In the genomic region with DNA sequence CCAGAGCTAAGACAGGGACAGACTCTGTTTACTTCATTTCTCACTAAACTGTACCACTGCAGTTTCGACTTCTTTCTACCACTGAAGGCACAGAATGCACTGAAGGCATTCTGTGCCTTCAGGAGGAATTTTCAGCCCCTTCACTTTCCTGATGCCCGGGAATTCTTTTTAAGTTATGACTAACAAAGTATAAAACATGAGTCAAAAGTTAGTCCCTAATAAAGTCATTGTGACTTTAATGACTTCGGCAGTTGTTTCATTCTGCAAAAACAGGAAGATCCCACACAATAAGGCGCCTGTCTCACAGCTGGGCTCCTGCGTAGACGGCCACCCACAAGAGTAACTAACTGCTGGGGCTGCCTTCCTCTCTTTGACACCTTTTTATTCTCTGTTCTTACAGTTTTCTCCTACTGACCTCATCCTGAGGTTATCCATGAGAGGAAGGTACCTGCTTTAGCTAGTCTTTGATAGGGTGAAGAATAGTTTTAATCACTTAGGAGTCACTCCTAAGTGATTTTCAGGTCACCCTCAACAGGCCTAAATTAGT, we compare ENCODE assay signal across 7 cellular contexts.
A peak's percentile ranks its signal among the peaks of the same experiment; 100 is the strongest.
DNase-seq lines count a peak whose midpoint lies in the region; ATAC-seq and TF ChIP-seq lines count a peak whose summit lies in the region.

No MANE protein-coding gene starts in this region.

- H3K36me3 Mint-ChIP-seq in natural killer cell treated with Interleukin-12 subunit alpha and Interleukin-12 subunit beta and Interleukin-15 and Interleukin-18, amount 100 ng/mL, for 72 hours = peaks cover 38% of the 10 kb centered on the region

- H3K4me3 ChIP-seq in colonic mucosa = no peak overlapping the region

- no peaks in the 10 kb centered on the region for H3K36me3 ChIP-seq in colonic mucosa

- H3K4me1 ChIP-seq in colonic mucosa = no peaks in the 10 kb centered on the region

- no peaks in the 10 kb centered on the region for H3K9me3 Mint-ChIP-seq in natural killer cell treated with Interleukin-12 subunit alpha and Interleukin-12 subunit beta and Interleukin-15 and Interleukin-18, amount 100 ng/mL, for 72 hours

- H3K4me1 Mint-ChIP-seq in natural killer cell treated with Interleukin-12 subunit alpha and Interleukin-12 subunit beta and Interleukin-15 and Interleukin-18, amount 100 ng/mL, for 72 hours (ENCODE audit: low read depth in 2 of 2) = peaks cover 76 to 79% of the 10 kb centered on the region in 2 donors

- peak overlapping the region; percentile 81 for H3K4me3 Mint-ChIP-seq in natural killer cell treated with Interleukin-12 subunit alpha and Interleukin-12 subunit beta and Interleukin-15 and Interleukin-18, amount 100 ng/mL, for 72 hours

- DNase-seq in RPMI8226 (peak; percentile 10), colonic mucosa (no peak), DMS 273 (lab: John Stamatoyannopoulos, UW; ENCODE audit: unreplicated experiment) (no peak), dedifferentiated amniotic fluid mesenchymal stem cell (ENCODE audit: extremely low spot score) (no peak)
- DNase-seq in natural killer cell treated with Interleukin-12 subunit alpha and Interleukin-12 subunit beta and Interleukin-15 and Interleukin-18, amount 100 ng/mL, for 72 hours (ENCODE audit: low spot score) = peak; percentile 69

- ATAC-seq in GM19025 (IDR thresholded peaks at IDR 0.05; ENCODE audit: low read depth, unreplicated experiment) (peak; percentile 72), HG02970 (IDR thresholded peaks at IDR 0.05; ENCODE audit: low FRiP score, unreplicated experiment) (peak; percentile 48)
- peak; percentile 70 to 71 for ATAC-seq in natural killer cell treated with Interleukin-12 subunit alpha and Interleukin-12 subunit beta and Interleukin-15 and Interleukin-18, amount 100 ng/mL, for 72 hours

- no peak for TF ChIP-seq CTCF in colonic mucosa (IDR thresholded peaks at IDR 0.05)

- H3K9ac ChIP-seq in colonic mucosa (ENCODE audit: low read depth in 2 of 2, low read length in 2 of 2) = no peak overlapping the region

- H3K27me3 ChIP-seq in colonic mucosa = no peaks in the 10 kb centered on the region

- no peaks in the 10 kb centered on the region for H3K9me3 ChIP-seq in colonic mucosa

- intact Hi-C loops in colonic mucosa (cut with DNase I) = no loop called here

- H3K27ac Mint-ChIP-seq in natural killer cell treated with Interleukin-12 subunit alpha and Interleukin-12 subunit beta and Interleukin-15 and Interleukin-18, amount 100 ng/mL, for 72 hours = peak overlapping the region; percentile 82 to 95

- H3K27me3 Mint-ChIP-seq in natural killer cell treated with Interleukin-12 subunit alpha and Interleukin-12 subunit beta and Interleukin-15 and Interleukin-18, amount 100 ng/mL, for 72 hours = no peaks in the 10 kb centered on the region

- H3K27ac ChIP-seq in colonic mucosa = peak overlapping the region; percentile 49

Comparison
In these comparisons a context has a peak if more than half of its experiments do, and no peak if none do; other contexts are left out.
1. DNase-seq: peak in RPMI8226 (single experiment) and natural killer cell treated with Interleukin-12 subunit alpha and Interleukin-12 subunit beta and Interleukin-15 and Interleukin-18, amount 100 ng/mL, for 72 hours (single experiment); none in colonic mucosa (single experiment), DMS 273 (single experiment) and dedifferentiated amniotic fluid mesenchymal stem cell (single experiment).
2. Peak in every context shown above with its lines, with median percentiles within 50 percentile points of each other: ATAC-seq.